In the genomic region with DNA sequence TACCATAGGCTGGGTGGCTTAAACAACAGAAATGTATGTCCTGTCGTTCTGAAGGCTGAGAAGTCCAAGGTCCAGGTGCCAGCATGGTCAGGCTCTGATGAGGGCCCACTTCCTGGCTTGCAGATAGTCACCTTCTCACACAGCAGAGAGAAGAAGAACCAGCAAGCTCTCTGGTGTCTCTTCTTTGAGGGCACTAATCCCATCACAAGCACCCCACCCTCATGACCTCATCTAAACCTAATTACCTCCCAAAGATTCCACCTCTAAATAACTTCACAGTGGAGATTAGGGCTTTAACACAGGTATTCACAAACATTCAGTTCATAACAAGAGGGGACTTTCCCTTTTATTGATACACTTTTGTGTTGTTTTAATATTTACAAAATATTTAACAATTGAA, we compare ENCODE assay signal across 38 cellular contexts.
"Had no signal": no experiment of that assay in that cellular context is flagged by ENCODE, and none has a peak within 500 bp of the region (broad histone marks: within the 10 kb centered on the region; RNA-seq: fewer than 3 reads in every experiment).

No MANE protein-coding gene starts in this region.

- H3K9me3 ChIP-seq: ascending aorta had no signal

- FAIRE-seq: bronchial epithelial cell, TTC549 had no signal

- DNase-seq: activated B cell treated with CpG ODN at 0.5 μM for 24 hours; activated CD4-positive, alpha-beta memory T cell treated with anti-CD3 and anti-CD28 coated beads, Interleukin-2, amount 10 ng/mL, durations not matched to agents 7 days and 5 days; activated CD4-positive, alpha-beta T cell treated with anti-CD3 and anti-CD28 coated beads for 4 hours; activated CD4-positive, alpha-beta T cell treated with anti-CD3 and anti-CD28 coated beads, Interleukin-2, amount 10 ng/mL, durations not matched to agents 24 days and 14 days; activated CD4-positive, alpha-beta T cell treated with anti-CD3 and anti-CD28 coated beads, Interleukin-2, amount 50 U/mL, for 1 hour; activated CD4-positive, alpha-beta T cell treated with anti-CD3 and anti-CD28 coated beads, Interleukin-2, amount 50 U/mL, for 4 hours; activated CD4-positive, CD25-positive, alpha-beta regulatory T cell treated with anti-CD3 and anti-CD28 coated beads, Interleukin-2, amount 50 U/mL, for 72 hours; activated CD8-positive, alpha-beta memory T cell treated with anti-CD3 and anti-CD28 coated beads for 24 hours; activated CD8-positive, alpha-beta memory T cell treated with anti-CD3 and anti-CD28 coated beads, Interleukin-2, amount 10 ng/mL, durations not matched to agents 7 days and 5 days; activated CD8-positive, alpha-beta memory T cell treated with anti-CD3 and anti-CD28 coated beads, Interleukin-2, amount 50 U/mL, for 48 hours; activated CD8-positive, alpha-beta T cell treated with anti-CD3 and anti-CD28 coated beads, Interleukin-2, amount 10 ng/mL, durations not matched to agents 7 days and 5 days; activated effector memory CD4-positive, alpha-beta T cell treated with Interleukin-2 at 50 U/mL for 16 hours; activated gamma-delta T cell; activated naive CD4-positive, alpha-beta T cell treated with anti-CD3 and anti-CD28 coated beads, Interleukin-2, amount 10 ng/mL, durations not matched to agents 7 days and 5 days; activated naive CD4-positive, alpha-beta T cell treated with Interleukin-2 at 50 U/mL for 16 hours; activated naive CD8-positive, alpha-beta T cell treated with anti-CD3 and anti-CD28 coated beads, Interleukin-2, amount 10 ng/mL, durations not matched to agents 7 days and 5 days; activated naive CD8-positive, alpha-beta T cell treated with anti-CD3 and anti-CD28 coated beads, Interleukin-2, amount 50 U/mL, for 24 hours; activated T-cell treated with anti-CD3 and anti-CD28 coated beads, Interleukin-2, amount 50 U/mL, for 24 hours; activated T-cell treated with anti-CD3 and anti-CD28 coated beads, Interleukin-2, amount 50 U/mL, for 48 hours; amygdala; anterior cingulate cortex; caudate nucleus; cerebellar nuclear complex; T-helper 1 cell; T-helper 2 cell; T-helper 9 cell had no signal

- H3K27me3 ChIP-seq: ascending aorta, cardiac muscle cell had no signal

- H3K27ac Mint-ChIP-seq: activated B cell treated with CpG ODN at 0.5 μM for 24 hours; activated CD4-positive, alpha-beta memory T cell treated with anti-CD3 and anti-CD28 coated beads, Interleukin-2, amount 10 ng/mL, durations not matched to agents 7 days and 5 days; activated CD4-positive, alpha-beta T cell treated with anti-CD3 and anti-CD28 coated beads, Interleukin-2, amount 10 ng/mL, durations not matched to agents 24 days and 14 days; activated CD8-positive, alpha-beta memory T cell treated with anti-CD3 and anti-CD28 coated beads, Interleukin-2, amount 10 ng/mL, durations not matched to agents 7 days and 5 days; activated CD8-positive, alpha-beta T cell treated with anti-CD3 and anti-CD28 coated beads, Interleukin-2, amount 10 ng/mL, durations not matched to agents 7 days and 5 days; activated naive CD4-positive, alpha-beta T cell treated with anti-CD3 and anti-CD28 coated beads, Interleukin-2, amount 10 ng/mL, durations not matched to agents 7 days and 5 days; activated naive CD4-positive, alpha-beta T cell treated with anti-CD3 and anti-CD28 coated beads, Interleukin-2, amount 50 U/mL, for 24 hours; activated naive CD8-positive, alpha-beta T cell; activated naive CD8-positive, alpha-beta T cell treated with anti-CD3 and anti-CD28 coated beads, Interleukin-2, amount 10 ng/mL, durations not matched to agents 7 days and 5 days; activated naive CD8-positive, alpha-beta T cell treated with anti-CD3 and anti-CD28 coated beads, Interleukin-2, amount 50 U/mL, for 24 hours; activated T-cell treated with anti-CD3 and anti-CD28 coated beads, Interleukin-2, amount 50 U/mL, for 24 hours; activated T-helper 2 cell treated with anti-CD3 and anti-CD28 coated beads, Interferon-gamma antibody, Interleukin-2, Interleukin-4, amounts not matched to agents 10 μg/mL and 5 μg/mL and 100 μg/mL, durations not matched to agents 14 hours and 24 hours and 36 hours; brain; T-helper 1 cell treated with Interleukin-12 subunit alpha and Interleukin-12 subunit beta and Interleukin-4 antibody, amounts not matched to agents 30 μg/mL and 1 μg/mL, for 36 hours; T-helper 2 cell treated with Interferon-gamma antibody and Interleukin-4, amounts not matched to agents 5 μg/mL and 100 μg/mL, for 36 hours had no signal

- H3K27ac ChIP-seq: ascending aorta, cardiac muscle cell, VCaP had no signal

- ATAC-seq: activated CD8-positive, alpha-beta memory T cell treated with anti-CD3 and anti-CD28 coated beads, Interleukin-2, amount 10 ng/mL, durations not matched to agents 7 days and 5 days; activated CD8-positive, alpha-beta T cell treated with anti-CD3 and anti-CD28 coated beads, Interleukin-2, amount 10 ng/mL, durations not matched to agents 7 days and 5 days; activated naive CD8-positive, alpha-beta T cell treated with anti-CD3 and anti-CD28 coated beads, Interleukin-2, amount 50 U/mL, for 24 hours had no signal

- H3K36me3 Mint-ChIP-seq: activated CD8-positive, alpha-beta memory T cell treated with anti-CD3 and anti-CD28 coated beads, Interleukin-2, amount 10 ng/mL, durations not matched to agents 7 days and 5 days; activated naive CD4-positive, alpha-beta T cell treated with anti-CD3 and anti-CD28 coated beads, Interleukin-2, amount 10 ng/mL, durations not matched to agents 7 days and 5 days; activated naive CD4-positive, alpha-beta T cell treated with anti-CD3 and anti-CD28 coated beads, Interleukin-2, amount 50 U/mL, for 24 hours; activated naive CD8-positive, alpha-beta T cell; activated naive CD8-positive, alpha-beta T cell treated with anti-CD3 and anti-CD28 coated beads, Interleukin-2, amount 10 ng/mL, durations not matched to agents 7 days and 5 days had no signal

- H3K4me3 ChIP-seq: ascending aorta, cardiac muscle cell had no signal

- H3K4me1 Mint-ChIP-seq: activated naive CD4-positive, alpha-beta T cell treated with anti-CD3 and anti-CD28 coated beads, Interleukin-2, amount 10 ng/mL, durations not matched to agents 7 days and 5 days; activated naive CD4-positive, alpha-beta T cell treated with anti-CD3 and anti-CD28 coated beads, Interleukin-2, amount 50 U/mL, for 24 hours; central memory CD8-positive, alpha-beta T cell had no signal

- H3K36me3 ChIP-seq: ascending aorta, cardiac muscle cell had no signal

- H3K4me3 Mint-ChIP-seq: activated B cell treated with CpG ODN at 0.5 μM for 24 hours; activated CD4-positive, alpha-beta memory T cell treated with anti-CD3 and anti-CD28 coated beads, Interleukin-2, amount 10 ng/mL, durations not matched to agents 7 days and 5 days; activated CD4-positive, alpha-beta T cell treated with anti-CD3 and anti-CD28 coated beads, Interleukin-2, amount 10 ng/mL, durations not matched to agents 24 days and 14 days; activated CD8-positive, alpha-beta memory T cell treated with anti-CD3 and anti-CD28 coated beads, Interleukin-2, amount 10 ng/mL, durations not matched to agents 7 days and 5 days; activated CD8-positive, alpha-beta T cell treated with anti-CD3 and anti-CD28 coated beads, Interleukin-2, amount 10 ng/mL, durations not matched to agents 7 days and 5 days; activated naive CD4-positive, alpha-beta T cell treated with anti-CD3 and anti-CD28 coated beads, Interleukin-2, amount 10 ng/mL, durations not matched to agents 7 days and 5 days; activated naive CD4-positive, alpha-beta T cell treated with anti-CD3 and anti-CD28 coated beads, Interleukin-2, amount 50 U/mL, for 24 hours; activated naive CD8-positive, alpha-beta T cell; activated naive CD8-positive, alpha-beta T cell treated with anti-CD3 and anti-CD28 coated beads, Interleukin-2, amount 10 ng/mL, durations not matched to agents 7 days and 5 days; activated naive CD8-positive, alpha-beta T cell treated with anti-CD3 and anti-CD28 coated beads, Interleukin-2, amount 50 U/mL, for 24 hours; activated T-cell treated with anti-CD3 and anti-CD28 coated beads, Interleukin-2, amount 50 U/mL, for 24 hours; brain; central memory CD8-positive, alpha-beta T cell; T-helper 1 cell treated with Interleukin-12 subunit alpha and Interleukin-12 subunit beta and Interleukin-4 antibody, amounts not matched to agents 30 μg/mL and 1 μg/mL, for 36 hours; T-helper 2 cell treated with Interferon-gamma antibody and Interleukin-4, amounts not matched to agents 5 μg/mL and 100 μg/mL, for 36 hours had no signal

- H3K27me3 Mint-ChIP-seq: activated B cell treated with CpG ODN at 0.5 μM for 24 hours; activated CD4-positive, alpha-beta memory T cell treated with anti-CD3 and anti-CD28 coated beads, Interleukin-2, amount 10 ng/mL, durations not matched to agents 7 days and 5 days; activated naive CD4-positive, alpha-beta T cell treated with anti-CD3 and anti-CD28 coated beads, Interleukin-2, amount 10 ng/mL, durations not matched to agents 7 days and 5 days; activated naive CD4-positive, alpha-beta T cell treated with anti-CD3 and anti-CD28 coated beads, Interleukin-2, amount 50 U/mL, for 24 hours; brain had no signal

- H3K9me3 Mint-ChIP-seq: activated B cell treated with CpG ODN at 0.5 μM for 24 hours; activated CD4-positive, alpha-beta memory T cell treated with anti-CD3 and anti-CD28 coated beads, Interleukin-2, amount 10 ng/mL, durations not matched to agents 7 days and 5 days; activated CD4-positive, alpha-beta T cell treated with anti-CD3 and anti-CD28 coated beads, Interleukin-2, amount 10 ng/mL, durations not matched to agents 24 days and 14 days; activated naive CD4-positive, alpha-beta T cell treated with anti-CD3 and anti-CD28 coated beads, Interleukin-2, amount 10 ng/mL, durations not matched to agents 7 days and 5 days; activated naive CD4-positive, alpha-beta T cell treated with anti-CD3 and anti-CD28 coated beads, Interleukin-2, amount 50 U/mL, for 24 hours; activated naive CD8-positive, alpha-beta T cell treated with anti-CD3 and anti-CD28 coated beads, Interleukin-2, amount 10 ng/mL, durations not matched to agents 7 days and 5 days; activated T-cell treated with anti-CD3 and anti-CD28 coated beads, Interleukin-2, amount 50 U/mL, for 24 hours; activated T-helper 2 cell treated with anti-CD3 and anti-CD28 coated beads, Interferon-gamma antibody, Interleukin-2, Interleukin-4, amounts not matched to agents 10 μg/mL and 5 μg/mL and 100 μg/mL, durations not matched to agents 14 hours and 24 hours and 36 hours; T-helper 1 cell treated with Interleukin-12 subunit alpha and Interleukin-12 subunit beta and Interleukin-4 antibody, amounts not matched to agents 30 μg/mL and 1 μg/mL, for 36 hours; T-helper 2 cell treated with Interferon-gamma antibody and Interleukin-4, amounts not matched to agents 5 μg/mL and 100 μg/mL, for 36 hours had no signal
